1 cellular context compared by ENCODE assay signal in the genomic region with DNA sequence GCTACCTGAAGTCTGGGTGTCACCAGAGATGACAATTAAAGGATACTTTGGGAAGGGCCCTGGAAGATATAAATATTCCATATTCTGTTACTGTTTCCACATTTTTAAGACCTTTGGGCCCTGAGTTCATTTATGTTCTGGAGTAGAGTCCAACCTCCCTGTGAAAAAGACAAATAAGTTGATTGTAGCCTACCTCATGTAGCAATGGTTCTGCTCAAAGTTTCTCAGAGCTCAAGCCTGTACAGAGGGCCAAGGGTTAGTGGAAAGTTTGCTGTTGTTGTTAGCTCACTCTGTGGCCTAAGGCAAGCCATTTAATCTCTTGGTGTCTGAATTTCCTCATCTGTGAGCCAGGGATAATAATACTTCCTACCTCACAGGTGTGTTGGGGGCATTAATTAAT.
TF ChIP-seq lines count a peak whose summit lies in the region.

No MANE protein-coding gene starts in this region.

TF ChIP-seq in HepG2, 621 proteins besides CTCF, POLR2A, EP300 and RAD21 (continued from another document):
- TF ChIP-seq, protein P1, sequence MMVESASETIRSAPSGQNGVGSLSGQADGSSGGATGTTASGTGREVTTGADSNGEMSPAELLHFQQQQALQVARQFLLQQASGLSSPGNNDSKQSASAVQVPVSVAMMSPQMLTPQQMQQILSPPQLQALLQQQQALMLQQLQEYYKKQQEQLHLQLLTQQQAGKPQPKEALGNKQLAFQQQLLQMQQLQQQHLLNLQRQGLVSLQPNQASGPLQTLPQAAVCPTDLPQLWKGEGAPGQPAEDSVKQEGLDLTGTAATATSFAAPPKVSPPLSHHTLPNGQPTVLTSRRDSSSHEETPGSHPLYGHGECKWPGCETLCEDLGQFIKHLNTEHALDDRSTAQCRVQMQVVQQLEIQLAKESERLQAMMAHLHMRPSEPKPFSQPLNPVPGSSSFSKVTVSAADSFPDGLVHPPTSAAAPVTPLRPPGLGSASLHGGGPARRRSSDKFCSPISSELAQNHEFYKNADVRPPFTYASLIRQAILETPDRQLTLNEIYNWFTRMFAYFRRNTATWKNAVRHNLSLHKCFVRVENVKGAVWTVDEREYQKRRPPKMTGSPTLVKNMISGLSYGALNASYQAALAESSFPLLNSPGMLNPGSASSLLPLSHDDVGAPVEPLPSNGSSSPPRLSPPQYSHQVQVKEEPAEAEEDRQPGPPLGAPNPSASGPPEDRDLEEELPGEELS (CRISPR knock-in tag; IDR thresholded peaks at IDR 0.05), result peak; percentile 52; the same call in 1 of the 2 replicates
- TF ChIP-seq ZFY (CRISPR knock-in tag; IDR thresholded peaks at IDR 0.05) (0 out of 2 replicates have a peak, but pooled peaks have one; percentile 21), FOSL2 (CRISPR knock-in tag; IDR thresholded peaks at IDR 0.05) (peak; percentile 33; the same call in 1 of the 2 replicates), TARDBP (CRISPR knock-in tag; IDR thresholded peaks at IDR 0.05) (peak; percentile 52; the same call in 1 of the 2 replicates), SOX13 (IDR thresholded peaks at IDR 0.05) (no peak), SOX13 (CRISPR knock-in tag; conservative IDR thresholded peaks at IDR 0.05 in 1 of 2, IDR thresholded peaks at IDR 0.05 in 1 of 2) (peak in 1 of 2 experiments; percentile 71; a peak in 2 of 4 replicates), HNF4G (IDR thresholded peaks at IDR 0.05; ENCODE audit: borderline replicate concordance, low read depth, low read length) (peak; percentile 96), HNF4G (CRISPR knock-in tag; IDR thresholded peaks at IDR 0.05; ENCODE audit: borderline replicate concordance, low read depth) (no peak), ERF (CRISPR knock-in tag; IDR thresholded peaks at IDR 0.05) (0 out of 2 replicates have a peak, but pooled peaks have one; percentile 27), TOPORS (CRISPR knock-in tag; IDR thresholded peaks at IDR 0.05) (0 out of 2 replicates have a peak, but pooled peaks have one; percentile 42), GLI4 (CRISPR knock-in tag; IDR thresholded peaks at IDR 0.05; ENCODE audit: borderline replicate concordance) (no peak), HNF4A (CRISPR knock-in tag; IDR thresholded peaks at IDR 0.05) (peak; percentile 95), CEBPG (CRISPR knock-in tag; IDR thresholded peaks at IDR 0.05) (peak; percentile 57), CEBPB (IDR thresholded peaks at IDR 0.05; ENCODE audit: borderline replicate concordance, low read depth, low read length) (peak; percentile 71; the same call in 1 of the 2 replicates), FOXA1 (IDR thresholded peaks at IDR 0.05) (no peak), FOXA1 (CRISPR knock-in tag; IDR thresholded peaks at IDR 0.05) (peak; percentile 5; the same call in 1 of the 2 replicates), EHMT2 (IDR thresholded peaks at IDR 0.05; ENCODE audit: borderline replicate concordance, low read depth, low read length) (peak; percentile 86; the same call in 1 of the 2 replicates), DPF2 (CRISPR knock-in tag; IDR thresholded peaks at IDR 0.05; ENCODE audit: borderline replicate concordance, low read depth) (peak; percentile 40; the same call in 1 of the 2 replicates), MED1 (CRISPR knock-in tag; IDR thresholded peaks at IDR 0.05) (0 out of 2 replicates have a peak, but pooled peaks have one; percentile 11), ZNF724P (CRISPR knock-in tag; IDR thresholded peaks at IDR 0.05; ENCODE audit: borderline replicate concordance) (no peak), PHF5A (CRISPR knock-in tag; IDR thresholded peaks at IDR 0.05; ENCODE audit: low read depth, unreplicated experiment) (no peak), ZNF644 (CRISPR knock-in tag; IDR thresholded peaks at IDR 0.05; ENCODE audit: low read depth) (peak; percentile 70), SIX1 (CRISPR knock-in tag; IDR thresholded peaks at IDR 0.05; ENCODE audit: borderline replicate concordance) (peak; percentile 40)
- TF ChIP-seq, protein P2, sequence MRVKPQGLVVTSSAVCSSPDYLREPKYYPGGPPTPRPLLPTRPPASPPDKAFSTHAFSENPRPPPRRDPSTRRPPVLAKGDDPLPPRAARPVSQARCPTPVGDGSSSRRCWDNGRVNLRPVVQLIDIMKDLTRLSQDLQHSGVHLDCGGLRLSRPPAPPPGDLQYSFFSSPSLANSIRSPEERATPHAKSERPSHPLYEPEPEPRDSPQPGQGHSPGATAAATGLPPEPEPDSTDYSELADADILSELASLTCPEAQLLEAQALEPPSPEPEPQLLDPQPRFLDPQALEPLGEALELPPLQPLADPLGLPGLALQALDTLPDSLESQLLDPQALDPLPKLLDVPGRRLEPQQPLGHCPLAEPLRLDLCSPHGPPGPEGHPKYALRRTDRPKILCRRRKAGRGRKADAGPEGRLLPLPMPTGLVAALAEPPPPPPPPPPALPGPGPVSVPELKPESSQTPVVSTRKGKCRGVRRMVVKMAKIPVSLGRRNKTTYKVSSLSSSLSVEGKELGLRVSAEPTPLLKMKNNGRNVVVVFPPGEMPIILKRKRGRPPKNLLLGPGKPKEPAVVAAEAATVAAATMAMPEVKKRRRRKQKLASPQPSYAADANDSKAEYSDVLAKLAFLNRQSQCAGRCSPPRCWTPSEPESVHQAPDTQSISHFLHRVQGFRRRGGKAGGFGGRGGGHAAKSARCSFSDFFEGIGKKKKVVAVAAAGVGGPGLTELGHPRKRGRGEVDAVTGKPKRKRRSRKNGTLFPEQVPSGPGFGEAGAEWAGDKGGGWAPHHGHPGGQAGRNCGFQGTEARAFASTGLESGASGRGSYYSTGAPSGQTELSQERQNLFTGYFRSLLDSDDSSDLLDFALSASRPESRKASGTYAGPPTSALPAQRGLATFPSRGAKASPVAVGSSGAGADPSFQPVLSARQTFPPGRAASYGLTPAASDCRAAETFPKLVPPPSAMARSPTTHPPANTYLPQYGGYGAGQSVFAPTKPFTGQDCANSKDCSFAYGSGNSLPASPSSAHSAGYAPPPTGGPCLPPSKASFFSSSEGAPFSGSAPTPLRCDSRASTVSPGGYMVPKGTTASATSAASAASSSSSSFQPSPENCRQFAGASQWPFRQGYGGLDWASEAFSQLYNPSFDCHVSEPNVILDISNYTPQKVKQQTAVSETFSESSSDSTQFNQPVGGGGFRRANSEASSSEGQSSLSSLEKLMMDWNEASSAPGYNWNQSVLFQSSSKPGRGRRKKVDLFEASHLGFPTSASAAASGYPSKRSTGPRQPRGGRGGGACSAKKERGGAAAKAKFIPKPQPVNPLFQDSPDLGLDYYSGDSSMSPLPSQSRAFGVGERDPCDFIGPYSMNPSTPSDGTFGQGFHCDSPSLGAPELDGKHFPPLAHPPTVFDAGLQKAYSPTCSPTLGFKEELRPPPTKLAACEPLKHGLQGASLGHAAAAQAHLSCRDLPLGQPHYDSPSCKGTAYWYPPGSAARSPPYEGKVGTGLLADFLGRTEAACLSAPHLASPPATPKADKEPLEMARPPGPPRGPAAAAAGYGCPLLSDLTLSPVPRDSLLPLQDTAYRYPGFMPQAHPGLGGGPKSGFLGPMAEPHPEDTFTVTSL (CRISPR knock-in tag; IDR thresholded peaks at IDR 0.05; ENCODE audit: borderline replicate concordance), result peak; percentile 64; the same call in 1 of the 2 replicates
- TF ChIP-seq, protein P3, sequence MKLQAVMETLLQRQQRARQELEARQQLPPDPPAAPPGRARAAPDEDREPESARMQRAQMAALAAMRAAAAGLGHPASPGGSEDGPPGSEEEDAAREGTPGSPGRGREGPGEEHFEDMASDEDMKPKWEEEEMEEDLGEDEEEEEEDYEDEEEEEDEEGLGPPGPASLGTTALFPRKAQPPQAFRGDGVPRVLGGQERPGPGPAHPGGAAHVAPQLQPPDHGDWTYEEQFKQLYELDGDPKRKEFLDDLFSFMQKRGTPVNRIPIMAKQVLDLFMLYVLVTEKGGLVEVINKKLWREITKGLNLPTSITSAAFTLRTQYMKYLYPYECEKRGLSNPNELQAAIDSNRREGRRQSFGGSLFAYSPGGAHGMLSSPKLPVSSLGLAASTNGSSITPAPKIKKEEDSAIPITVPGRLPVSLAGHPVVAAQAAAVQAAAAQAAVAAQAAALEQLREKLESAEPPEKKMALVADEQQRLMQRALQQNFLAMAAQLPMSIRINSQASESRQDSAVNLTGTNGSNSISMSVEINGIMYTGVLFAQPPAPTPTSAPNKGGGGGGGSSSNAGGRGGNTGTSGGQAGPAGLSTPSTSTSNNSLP (IDR thresholded peaks at IDR 0.05; ENCODE audit: low read depth, low read length), result 0 out of 2 replicates have a peak, but pooled peaks have one; percentile 11
- TF ChIP-seq, protein P4, sequence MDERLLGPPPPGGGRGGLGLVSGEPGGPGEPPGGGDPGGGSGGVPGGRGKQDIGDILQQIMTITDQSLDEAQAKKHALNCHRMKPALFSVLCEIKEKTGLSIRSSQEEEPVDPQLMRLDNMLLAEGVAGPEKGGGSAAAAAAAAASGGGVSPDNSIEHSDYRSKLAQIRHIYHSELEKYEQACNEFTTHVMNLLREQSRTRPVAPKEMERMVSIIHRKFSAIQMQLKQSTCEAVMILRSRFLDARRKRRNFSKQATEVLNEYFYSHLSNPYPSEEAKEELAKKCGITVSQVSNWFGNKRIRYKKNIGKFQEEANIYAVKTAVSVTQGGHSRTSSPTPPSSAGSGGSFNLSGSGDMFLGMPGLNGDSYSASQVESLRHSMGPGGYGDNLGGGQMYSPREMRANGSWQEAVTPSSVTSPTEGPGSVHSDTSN (CRISPR knock-in tag; IDR thresholded peaks at IDR 0.05), result no peak
